18 cellular contexts compared by ENCODE assay signal in genomic region chr5:139925650-139926640, GRCh38.
DNase-seq lines count a peak whose midpoint lies in the region; ATAC-seq and TF ChIP-seq lines count a peak whose summit lies in the region.
"Had no signal": no experiment of that assay in that cellular context is flagged by ENCODE, and none has a peak within 500 bp of the region (broad histone marks: within the 10 kb centered on the region; RNA-seq: fewer than 3 reads in every experiment).

No MANE protein-coding gene starts in this region.

- peak; percentile 48 for DNase-seq in activated CD4-positive, alpha-beta T cell treated with anti-CD3 and anti-CD28 coated beads, Interleukin-2, amount 10 ng/mL, durations not matched to agents 24 days and 14 days
- no peak for DNase-seq in activated CD4-positive, alpha-beta T cell treated with anti-CD3 and anti-CD28 coated beads, Interleukin-2, amount 50 U/mL, for 4 hours
- DNase-seq in HT1080 (ENCODE audit: low read depth) (peak; percentile 70), ecto neural progenitor cell (ENCODE audit: low spot score) (peak; percentile 30), psoas muscle (no peak), trophoblast cell (no peak)
- DNase-seq: activated naive CD4-positive, alpha-beta T cell treated with anti-CD3 and anti-CD28 coated beads, Interleukin-2, amount 50 U/mL, for 16 hours; CD4-positive, CD25-positive, alpha-beta regulatory T cell; DMS79 treated with DMSO at 0.1 percent for 48 hours; left colon; MV-4-11; NCI-H2107; NCI-H82; Peyer's patch; stimulated activated naive B cell treated with anti-CD40 and anti-IgM and Interleukin-4, amounts not matched to agents 10 μg/mL and 1 μg/mL and 100 μg/mL, for 72 hours; WERI-Rb-1 had no signal

- H3K4me1 Mint-ChIP-seq in activated CD4-positive, alpha-beta T cell treated with anti-CD3 and anti-CD28 coated beads, Interleukin-2, amount 10 ng/mL, durations not matched to agents 24 days and 14 days: no peaks in the 10 kb centered on the region
- H3K4me1 Mint-ChIP-seq: CD4-positive, CD25-positive, alpha-beta regulatory T cell; stimulated activated naive B cell treated with anti-CD40 and anti-IgM and Interleukin-4, amounts not matched to agents 10 μg/mL and 1 μg/mL and 100 μg/mL, for 72 hours had no signal

- intact Hi-C loops in activated CD4-positive, alpha-beta T cell treated with anti-CD3 and anti-CD28 coated beads, Interleukin-2, amount 10 ng/mL, durations not matched to agents 24 days and 14 days (cut with micrococcal nuclease): no loop called here
- intact Hi-C loops in psoas muscle (cut with DNase I): no loop called here

- no peak for TF ChIP-seq CTCF in psoas muscle (IDR thresholded peaks at IDR 0.05)

- peaks cover 5% of the 10 kb centered on the region for H3K4me1 ChIP-seq in psoas muscle
- H3K4me1 ChIP-seq in trophoblast cell (ENCODE audit: control insufficient read depth in 1 of 2, insufficient read depth in 2 of 2, low read length in 2 of 2): no peaks in the 10 kb centered on the region
- H3K4me1 ChIP-seq: Peyer's patch had no signal

- H3K27ac ChIP-seq in psoas muscle (no peak overlapping the region), trophoblast cell (ENCODE audit: low read depth, low read length) (no peak overlapping the region)
- H3K27ac ChIP-seq: Peyer's patch, WERI-Rb-1 had no signal

- no peak overlapping the region for H3K9ac ChIP-seq in trophoblast cell (ENCODE audit: low read length)

- no peaks in the 10 kb centered on the region for H3K79me1 ChIP-seq in trophoblast cell (ENCODE audit: low read length)

- 83 to 93% (median 84%) methylated on average over 9 of the region's 9 CpGs for WGBS in psoas muscle, 3 donors
- no CpG with 5 or more reads among the region's 9 CpGs for WGBS in trophoblast cell (ENCODE audit: extremely low coverage, insufficient coverage, insufficient read length)

- H3K23ac ChIP-seq in trophoblast cell (ENCODE audit: low read length): no peak overlapping the region

- H2AFZ ChIP-seq in trophoblast cell (ENCODE audit: insufficient read depth, low read length, poor library complexity): no peak overlapping the region

- H3K4me2 ChIP-seq in trophoblast cell (ENCODE audit: low read length): no peak overlapping the region

- H3K18ac ChIP-seq in trophoblast cell (ENCODE audit: low read length): no peak overlapping the region

- H3K36me3 ChIP-seq in psoas muscle (ENCODE audit: insufficient read depth in 1 of 2, low read depth in 1 of 2) (no peaks in the 10 kb centered on the region), trophoblast cell (ENCODE audit: control insufficient read depth in 1 of 2, insufficient read depth in 2 of 2, low read length in 2 of 2) (no peaks in the 10 kb centered on the region)
- H3K36me3 ChIP-seq: Peyer's patch, WERI-Rb-1 had no signal

- H4K91ac ChIP-seq in trophoblast cell (ENCODE audit: low read depth, low read length): no peak overlapping the region

- H3K27me3 ChIP-seq in psoas muscle (ENCODE audit: insufficient read depth in 3 of 3, low read length in 2 of 3): no peaks in the 10 kb centered on the region
- no peaks in the 10 kb centered on the region for H3K27me3 ChIP-seq in trophoblast cell (ENCODE audit: insufficient read depth, low read length)
- H3K27me3 ChIP-seq: Peyer's patch had no signal

- H3K4me3 Mint-ChIP-seq in activated CD4-positive, alpha-beta T cell treated with anti-CD3 and anti-CD28 coated beads, Interleukin-2, amount 10 ng/mL, durations not matched to agents 24 days and 14 days: no peak overlapping the region
- H3K4me3 Mint-ChIP-seq: CD4-positive, CD25-positive, alpha-beta regulatory T cell; stimulated activated naive B cell treated with anti-CD40 and anti-IgM and Interleukin-4, amounts not matched to agents 10 μg/mL and 1 μg/mL and 100 μg/mL, for 72 hours had no signal

- no peaks in the 10 kb centered on the region for H3K9me3 Mint-ChIP-seq in activated CD4-positive, alpha-beta T cell treated with anti-CD3 and anti-CD28 coated beads, Interleukin-2, amount 10 ng/mL, durations not matched to agents 24 days and 14 days
- H3K9me3 Mint-ChIP-seq: stimulated activated naive B cell treated with anti-CD40 and anti-IgM and Interleukin-4, amounts not matched to agents 10 μg/mL and 1 μg/mL and 100 μg/mL, for 72 hours had no signal

- H3K4me3 ChIP-seq in psoas muscle: no peak overlapping the region
- H3K4me3 ChIP-seq in trophoblast cell (ENCODE audit: low read depth, low read length): no peak overlapping the region
- H3K4me3 ChIP-seq: Peyer's patch had no signal

- no peaks in the 10 kb centered on the region for H3K36me3 Mint-ChIP-seq in activated CD4-positive, alpha-beta T cell treated with anti-CD3 and anti-CD28 coated beads, Interleukin-2, amount 10 ng/mL, durations not matched to agents 24 days and 14 days (ENCODE audit: low read depth)
- H3K36me3 Mint-ChIP-seq: CD4-positive, CD25-positive, alpha-beta regulatory T cell; stimulated activated naive B cell treated with anti-CD40 and anti-IgM and Interleukin-4, amounts not matched to agents 10 μg/mL and 1 μg/mL and 100 μg/mL, for 72 hours had no signal

- no peak overlapping the region for H4K8ac ChIP-seq in trophoblast cell (ENCODE audit: low read depth, low read length)

- no peak overlapping the region for H2BK12ac ChIP-seq in trophoblast cell (ENCODE audit: low read length)

- H2AK5ac ChIP-seq in trophoblast cell (ENCODE audit: low read length): no peak overlapping the region

- H3K14ac ChIP-seq in trophoblast cell (ENCODE audit: low read length): no peak overlapping the region

- H4K12ac ChIP-seq in trophoblast cell (ENCODE audit: low read depth, low read length): no peak overlapping the region

- H3K9me3 ChIP-seq in psoas muscle: no peaks in the 10 kb centered on the region
- peaks cover 2% of the 10 kb centered on the region for H3K9me3 ChIP-seq in trophoblast cell (ENCODE audit: insufficient read depth, low read depth, low read length)
- H3K9me3 ChIP-seq: Peyer's patch had no signal

- no peak overlapping the region for H3K4ac ChIP-seq in trophoblast cell (ENCODE audit: low read depth, low read length)

- H2BK120ac ChIP-seq in trophoblast cell (ENCODE audit: insufficient read depth, low read length, poor library complexity): no peak overlapping the region

- H3K27ac Mint-ChIP-seq in activated CD4-positive, alpha-beta T cell treated with anti-CD3 and anti-CD28 coated beads, Interleukin-2, amount 10 ng/mL, durations not matched to agents 24 days and 14 days: no peak overlapping the region
- H3K27ac Mint-ChIP-seq: CD4-positive, CD25-positive, alpha-beta regulatory T cell; stimulated activated naive B cell treated with anti-CD40 and anti-IgM and Interleukin-4, amounts not matched to agents 10 μg/mL and 1 μg/mL and 100 μg/mL, for 72 hours had no signal

- H2BK5ac ChIP-seq in trophoblast cell (ENCODE audit: low read depth, low read length, poor library complexity): no peak overlapping the region

- H3K79me2 ChIP-seq in trophoblast cell (ENCODE audit: control insufficient read depth, insufficient read depth, low read length, poor library complexity): no peaks in the 10 kb centered on the region

- H3K27me3 Mint-ChIP-seq in activated CD4-positive, alpha-beta T cell treated with anti-CD3 and anti-CD28 coated beads, Interleukin-2, amount 10 ng/mL, durations not matched to agents 24 days and 14 days: peaks cover 32% of the 10 kb centered on the region

- ATAC-seq in psoas muscle (peak in 3 of 4 donors; percentile 19 to 36 (median 20)), HG02885 (IDR thresholded peaks at IDR 0.05; ENCODE audit: poor library complexity, unreplicated experiment) (no peak), GM18858 (IDR thresholded peaks at IDR 0.05; ENCODE audit: unreplicated experiment) (no peak)
- ATAC-seq: left colon had no signal

Comparison
In these comparisons a context has a peak if more than half of its experiments do, and no peak if none do; other contexts are left out.
1. DNase-seq: peak in activated CD4-positive, alpha-beta T cell treated with anti-CD3 and anti-CD28 coated beads, Interleukin-2, amount 10 ng/mL, durations not matched to agents 24 days and 14 days (single experiment), HT1080 (single experiment) and ecto neural progenitor cell (single experiment); none in activated CD4-positive, alpha-beta T cell treated with anti-CD3 and anti-CD28 coated beads, Interleukin-2, amount 50 U/mL, for 4 hours (0 of 2), psoas muscle (0 of 2) and trophoblast cell (0 of 2).
2. ATAC-seq: peak in psoas muscle (3 of 4); none in HG02885 (single experiment) and GM18858 (single experiment).